1 cellular context compared by ENCODE assay signal in the genomic region with DNA sequence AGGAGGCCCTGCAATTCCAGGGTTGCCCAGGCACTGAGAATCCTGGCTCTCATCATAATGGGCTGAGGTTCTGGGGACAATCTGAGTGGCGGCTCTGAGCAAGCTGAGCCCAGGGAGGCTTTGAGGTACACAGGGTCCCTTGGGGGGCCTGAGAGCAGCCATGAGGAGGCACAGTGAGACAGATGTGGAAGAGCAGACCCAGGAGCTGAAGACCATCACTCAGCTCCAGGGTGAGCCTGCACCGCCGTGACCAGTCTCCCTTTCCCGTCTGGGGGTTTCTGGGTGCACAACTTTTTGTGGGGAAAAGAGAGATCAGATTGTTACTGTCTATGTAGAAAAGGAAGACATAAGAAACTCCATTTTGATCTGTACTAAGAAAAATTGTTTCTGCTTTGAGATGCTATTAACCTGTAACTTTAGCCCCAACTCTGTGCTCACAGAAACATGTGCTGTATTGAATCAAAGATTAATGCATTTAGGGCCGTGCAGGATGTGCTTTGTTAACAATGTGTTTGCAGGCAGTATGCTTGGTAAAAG.
TF ChIP-seq lines count a peak whose summit lies in the region.

Gene CCDC183 (plus strand): TSS at position 101 of the 537 bp plus-strand sequence. CDS start 60 bp downstream, at position 161.

TF ChIP-seq in HepG2, 621 proteins besides CTCF, POLR2A, EP300 and RAD21 (continued from another document and continues in another):
- TF ChIP-seq, protein P1, sequence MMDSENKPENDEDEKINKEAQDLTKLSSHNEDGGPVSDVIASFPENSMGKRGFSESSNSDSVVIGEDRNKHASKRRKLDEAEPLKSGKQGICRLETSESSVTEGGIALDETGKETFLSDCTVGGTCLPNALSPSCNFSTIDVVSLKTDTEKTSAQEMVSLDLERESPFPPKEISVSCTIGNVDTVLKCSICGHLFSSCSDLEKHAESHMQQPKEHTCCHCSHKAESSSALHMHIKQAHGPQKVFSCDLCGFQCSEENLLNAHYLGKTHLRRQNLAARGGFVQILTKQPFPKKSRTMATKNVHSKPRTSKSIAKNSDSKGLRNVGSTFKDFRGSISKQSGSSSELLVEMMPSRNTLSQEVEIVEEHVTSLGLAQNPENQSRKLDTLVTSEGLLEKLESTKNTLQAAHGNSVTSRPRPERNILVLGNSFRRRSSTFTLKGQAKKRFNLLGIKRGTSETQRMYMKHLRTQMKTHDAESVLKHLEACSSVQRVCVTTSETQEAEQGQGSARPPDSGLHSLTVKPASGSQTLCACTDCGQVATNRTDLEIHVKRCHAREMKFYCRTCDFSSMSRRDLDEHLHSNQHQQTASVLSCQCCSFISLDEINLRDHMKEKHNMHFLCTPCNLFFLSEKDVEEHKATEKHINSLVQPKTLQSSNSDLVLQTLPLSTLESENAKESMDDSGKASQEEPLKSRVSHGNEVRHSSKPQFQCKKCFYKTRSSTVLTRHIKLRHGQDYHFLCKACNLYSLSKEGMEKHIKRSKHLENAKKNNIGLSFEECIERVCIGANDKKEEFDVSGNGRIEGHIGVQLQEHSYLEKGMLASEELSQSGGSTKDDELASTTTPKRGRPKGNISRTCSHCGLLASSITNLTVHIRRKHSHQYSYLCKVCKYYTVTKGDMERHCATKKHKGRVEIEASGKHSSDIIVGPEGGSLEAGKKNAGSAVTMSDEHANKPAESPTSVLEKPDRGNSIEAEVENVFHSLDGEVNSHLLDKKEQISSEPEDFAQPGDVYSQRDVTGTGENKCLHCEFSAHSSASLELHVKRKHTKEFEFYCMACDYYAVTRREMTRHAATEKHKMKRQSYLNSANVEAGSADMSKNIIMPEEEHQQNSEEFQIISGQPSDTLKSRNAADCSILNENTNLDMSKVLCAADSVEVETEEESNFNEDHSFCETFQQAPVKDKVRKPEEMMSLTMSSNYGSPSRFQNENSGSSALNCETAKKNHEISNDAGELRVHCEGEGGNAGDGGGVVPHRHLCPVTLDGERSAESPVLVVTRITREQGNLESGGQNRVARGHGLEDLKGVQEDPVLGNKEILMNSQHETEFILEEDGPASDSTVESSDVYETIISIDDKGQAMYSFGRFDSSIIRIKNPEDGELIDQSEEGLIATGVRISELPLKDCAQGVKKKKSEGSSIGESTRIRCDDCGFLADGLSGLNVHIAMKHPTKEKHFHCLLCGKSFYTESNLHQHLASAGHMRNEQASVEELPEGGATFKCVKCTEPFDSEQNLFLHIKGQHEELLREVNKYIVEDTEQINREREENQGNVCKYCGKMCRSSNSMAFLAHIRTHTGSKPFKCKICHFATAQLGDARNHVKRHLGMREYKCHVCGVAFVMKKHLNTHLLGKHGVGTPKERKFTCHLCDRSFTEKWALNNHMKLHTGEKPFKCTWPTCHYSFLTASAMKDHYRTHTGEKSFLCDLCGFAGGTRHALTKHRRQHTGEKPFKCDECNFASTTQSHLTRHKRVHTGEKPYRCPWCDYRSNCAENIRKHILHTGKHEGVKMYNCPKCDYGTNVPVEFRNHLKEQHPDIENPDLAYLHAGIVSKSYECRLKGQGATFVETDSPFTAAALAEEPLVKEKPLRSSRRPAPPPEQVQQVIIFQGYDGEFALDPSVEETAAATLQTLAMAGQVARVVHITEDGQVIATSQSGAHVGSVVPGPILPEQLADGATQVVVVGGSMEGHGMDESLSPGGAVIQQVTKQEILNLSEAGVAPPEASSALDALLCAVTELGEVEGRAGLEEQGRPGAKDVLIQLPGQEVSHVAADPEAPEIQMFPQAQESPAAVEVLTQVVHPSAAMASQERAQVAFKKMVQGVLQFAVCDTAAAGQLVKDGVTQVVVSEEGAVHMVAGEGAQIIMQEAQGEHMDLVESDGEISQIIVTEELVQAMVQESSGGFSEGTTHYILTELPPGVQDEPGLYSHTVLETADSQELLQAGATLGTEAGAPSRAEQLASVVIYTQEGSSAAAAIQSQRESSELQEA (CRISPR knock-in tag; IDR thresholded peaks at IDR 0.05; ENCODE audit: not compliant biosample characterization), result no peak
- TF ChIP-seq ELF3 (CRISPR knock-in tag; IDR thresholded peaks at IDR 0.05) (peak; percentile 32; the same call in 1 of the 2 replicates), MLLT10 (CRISPR knock-in tag; IDR thresholded peaks at IDR 0.05) (no peak), AGO1 (IDR thresholded peaks at IDR 0.05; ENCODE audit: low read depth, low read length, poor library complexity, severe bottlenecking) (peak; percentile 87), NAIF1 (CRISPR knock-in tag; IDR thresholded peaks at IDR 0.05; ENCODE audit: borderline replicate concordance) (no peak), KLF12 (CRISPR knock-in tag; IDR thresholded peaks at IDR 0.05; ENCODE audit: borderline replicate concordance) (no peak), ONECUT2 (CRISPR knock-in tag; IDR thresholded peaks at IDR 0.05) (no peak), BHLHE40 (IDR thresholded peaks at IDR 0.05; ENCODE audit: low read length) (no peak), U2AF2 (IDR thresholded peaks at IDR 0.05; ENCODE audit: low read depth, low read length) (no peak), ZNF3 (CRISPR knock-in tag; IDR thresholded peaks at IDR 0.05) (no peak), ZNF160 (CRISPR knock-in tag; IDR thresholded peaks at IDR 0.05) (peak; percentile 10; the same call in 1 of the 2 replicates), TOE1 (CRISPR knock-in tag; IDR thresholded peaks at IDR 0.05) (no peak), ERF (CRISPR knock-in tag; IDR thresholded peaks at IDR 0.05) (0 out of 2 replicates have a peak, but pooled peaks have one; percentile 2), IRF9 (CRISPR knock-in tag; IDR thresholded peaks at IDR 0.05; ENCODE audit: borderline replicate concordance) (0 out of 2 replicates have a peak, but pooled peaks have one; percentile 12), ZFX (CRISPR knock-in tag; IDR thresholded peaks at IDR 0.05; ENCODE audit: low read depth) (no peak), ZNF101 (CRISPR knock-in tag; IDR thresholded peaks at IDR 0.05; ENCODE audit: borderline replicate concordance, low read depth) (no peak), EEA1 (CRISPR knock-in tag; IDR thresholded peaks at IDR 0.05; ENCODE audit: borderline replicate concordance) (no peak), SP2 (CRISPR knock-in tag; IDR thresholded peaks at IDR 0.05) (no peak), ZNF605 (CRISPR knock-in tag; IDR thresholded peaks at IDR 0.05) (no peak), ZNF709 (CRISPR knock-in tag; IDR thresholded peaks at IDR 0.05) (no peak), ZNF598 (CRISPR knock-in tag; IDR thresholded peaks at IDR 0.05; ENCODE audit: borderline replicate concordance) (0 out of 2 replicates have a peak, but pooled peaks have one; percentile 12), ZNF281 (CRISPR knock-in tag; IDR thresholded peaks at IDR 0.05; ENCODE audit: borderline replicate concordance) (no peak), ZNF333 (CRISPR knock-in tag; IDR thresholded peaks at IDR 0.05; ENCODE audit: borderline replicate concordance) (no peak), ZNF839 (CRISPR knock-in tag; IDR thresholded peaks at IDR 0.05; ENCODE audit: borderline replicate concordance) (no peak), FOXM1 (CRISPR knock-in tag; IDR thresholded peaks at IDR 0.05) (no peak), SALL1 (CRISPR knock-in tag; IDR thresholded peaks at IDR 0.05) (no peak), RELA (CRISPR knock-in tag; IDR thresholded peaks at IDR 0.05) (no peak), ZBTB7B (CRISPR knock-in tag; IDR thresholded peaks at IDR 0.05) (peak; percentile 30; the same call in 1 of the 2 replicates), ZFP37 (CRISPR knock-in tag; IDR thresholded peaks at IDR 0.05; ENCODE audit: borderline replicate concordance) (no peak)
- TF ChIP-seq, protein P2, sequence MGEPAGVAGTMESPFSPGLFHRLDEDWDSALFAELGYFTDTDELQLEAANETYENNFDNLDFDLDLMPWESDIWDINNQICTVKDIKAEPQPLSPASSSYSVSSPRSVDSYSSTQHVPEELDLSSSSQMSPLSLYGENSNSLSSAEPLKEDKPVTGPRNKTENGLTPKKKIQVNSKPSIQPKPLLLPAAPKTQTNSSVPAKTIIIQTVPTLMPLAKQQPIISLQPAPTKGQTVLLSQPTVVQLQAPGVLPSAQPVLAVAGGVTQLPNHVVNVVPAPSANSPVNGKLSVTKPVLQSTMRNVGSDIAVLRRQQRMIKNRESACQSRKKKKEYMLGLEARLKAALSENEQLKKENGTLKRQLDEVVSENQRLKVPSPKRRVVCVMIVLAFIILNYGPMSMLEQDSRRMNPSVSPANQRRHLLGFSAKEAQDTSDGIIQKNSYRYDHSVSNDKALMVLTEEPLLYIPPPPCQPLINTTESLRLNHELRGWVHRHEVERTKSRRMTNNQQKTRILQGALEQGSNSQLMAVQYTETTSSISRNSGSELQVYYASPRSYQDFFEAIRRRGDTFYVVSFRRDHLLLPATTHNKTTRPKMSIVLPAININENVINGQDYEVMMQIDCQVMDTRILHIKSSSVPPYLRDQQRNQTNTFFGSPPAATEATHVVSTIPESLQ (CRISPR knock-in tag; conservative IDR thresholded peaks at IDR 0.05), result no peak
- TF ChIP-seq, protein P3, sequence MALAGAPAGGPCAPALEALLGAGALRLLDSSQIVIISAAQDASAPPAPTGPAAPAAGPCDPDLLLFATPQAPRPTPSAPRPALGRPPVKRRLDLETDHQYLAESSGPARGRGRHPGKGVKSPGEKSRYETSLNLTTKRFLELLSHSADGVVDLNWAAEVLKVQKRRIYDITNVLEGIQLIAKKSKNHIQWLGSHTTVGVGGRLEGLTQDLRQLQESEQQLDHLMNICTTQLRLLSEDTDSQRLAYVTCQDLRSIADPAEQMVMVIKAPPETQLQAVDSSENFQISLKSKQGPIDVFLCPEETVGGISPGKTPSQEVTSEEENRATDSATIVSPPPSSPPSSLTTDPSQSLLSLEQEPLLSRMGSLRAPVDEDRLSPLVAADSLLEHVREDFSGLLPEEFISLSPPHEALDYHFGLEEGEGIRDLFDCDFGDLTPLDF (CRISPR knock-in tag; IDR thresholded peaks at IDR 0.05), result no peak
- TF ChIP-seq, protein P4, sequence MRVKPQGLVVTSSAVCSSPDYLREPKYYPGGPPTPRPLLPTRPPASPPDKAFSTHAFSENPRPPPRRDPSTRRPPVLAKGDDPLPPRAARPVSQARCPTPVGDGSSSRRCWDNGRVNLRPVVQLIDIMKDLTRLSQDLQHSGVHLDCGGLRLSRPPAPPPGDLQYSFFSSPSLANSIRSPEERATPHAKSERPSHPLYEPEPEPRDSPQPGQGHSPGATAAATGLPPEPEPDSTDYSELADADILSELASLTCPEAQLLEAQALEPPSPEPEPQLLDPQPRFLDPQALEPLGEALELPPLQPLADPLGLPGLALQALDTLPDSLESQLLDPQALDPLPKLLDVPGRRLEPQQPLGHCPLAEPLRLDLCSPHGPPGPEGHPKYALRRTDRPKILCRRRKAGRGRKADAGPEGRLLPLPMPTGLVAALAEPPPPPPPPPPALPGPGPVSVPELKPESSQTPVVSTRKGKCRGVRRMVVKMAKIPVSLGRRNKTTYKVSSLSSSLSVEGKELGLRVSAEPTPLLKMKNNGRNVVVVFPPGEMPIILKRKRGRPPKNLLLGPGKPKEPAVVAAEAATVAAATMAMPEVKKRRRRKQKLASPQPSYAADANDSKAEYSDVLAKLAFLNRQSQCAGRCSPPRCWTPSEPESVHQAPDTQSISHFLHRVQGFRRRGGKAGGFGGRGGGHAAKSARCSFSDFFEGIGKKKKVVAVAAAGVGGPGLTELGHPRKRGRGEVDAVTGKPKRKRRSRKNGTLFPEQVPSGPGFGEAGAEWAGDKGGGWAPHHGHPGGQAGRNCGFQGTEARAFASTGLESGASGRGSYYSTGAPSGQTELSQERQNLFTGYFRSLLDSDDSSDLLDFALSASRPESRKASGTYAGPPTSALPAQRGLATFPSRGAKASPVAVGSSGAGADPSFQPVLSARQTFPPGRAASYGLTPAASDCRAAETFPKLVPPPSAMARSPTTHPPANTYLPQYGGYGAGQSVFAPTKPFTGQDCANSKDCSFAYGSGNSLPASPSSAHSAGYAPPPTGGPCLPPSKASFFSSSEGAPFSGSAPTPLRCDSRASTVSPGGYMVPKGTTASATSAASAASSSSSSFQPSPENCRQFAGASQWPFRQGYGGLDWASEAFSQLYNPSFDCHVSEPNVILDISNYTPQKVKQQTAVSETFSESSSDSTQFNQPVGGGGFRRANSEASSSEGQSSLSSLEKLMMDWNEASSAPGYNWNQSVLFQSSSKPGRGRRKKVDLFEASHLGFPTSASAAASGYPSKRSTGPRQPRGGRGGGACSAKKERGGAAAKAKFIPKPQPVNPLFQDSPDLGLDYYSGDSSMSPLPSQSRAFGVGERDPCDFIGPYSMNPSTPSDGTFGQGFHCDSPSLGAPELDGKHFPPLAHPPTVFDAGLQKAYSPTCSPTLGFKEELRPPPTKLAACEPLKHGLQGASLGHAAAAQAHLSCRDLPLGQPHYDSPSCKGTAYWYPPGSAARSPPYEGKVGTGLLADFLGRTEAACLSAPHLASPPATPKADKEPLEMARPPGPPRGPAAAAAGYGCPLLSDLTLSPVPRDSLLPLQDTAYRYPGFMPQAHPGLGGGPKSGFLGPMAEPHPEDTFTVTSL (CRISPR knock-in tag; IDR thresholded peaks at IDR 0.05; ENCODE audit: borderline replicate concordance), result no peak
- TF ChIP-seq, protein P5, sequence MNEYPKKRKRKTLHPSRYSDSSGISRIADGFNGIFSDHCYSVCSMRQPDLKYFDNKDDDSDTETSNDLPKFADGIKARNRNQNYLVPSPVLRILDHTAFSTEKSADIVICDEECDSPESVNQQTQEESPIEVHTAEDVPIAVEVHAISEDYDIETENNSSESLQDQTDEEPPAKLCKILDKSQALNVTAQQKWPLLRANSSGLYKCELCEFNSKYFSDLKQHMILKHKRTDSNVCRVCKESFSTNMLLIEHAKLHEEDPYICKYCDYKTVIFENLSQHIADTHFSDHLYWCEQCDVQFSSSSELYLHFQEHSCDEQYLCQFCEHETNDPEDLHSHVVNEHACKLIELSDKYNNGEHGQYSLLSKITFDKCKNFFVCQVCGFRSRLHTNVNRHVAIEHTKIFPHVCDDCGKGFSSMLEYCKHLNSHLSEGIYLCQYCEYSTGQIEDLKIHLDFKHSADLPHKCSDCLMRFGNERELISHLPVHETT (CRISPR knock-in tag; conservative IDR thresholded peaks at IDR 0.05), result no peak
